ENCODE assay signal across 8 cellular contexts in genomic region chr2:133641497-133641896, GRCh38.
DNase-seq lines count a peak whose midpoint lies in the region; ATAC-seq and TF ChIP-seq lines count a peak whose summit lies in the region.

No MANE protein-coding gene starts in this region.

- 0% methylated on average over 1 of the region's 1 CpG for WGBS in mammary epithelial cell (ENCODE audit: low coverage, missing lambda C conversion rate)

- H3K27ac Mint-ChIP-seq in type B pancreatic cell = peak overlapping the region; percentile 60
- no peak overlapping the region for H3K27ac Mint-ChIP-seq in CD14-positive monocyte

- peak overlapping the region; percentile 89 for H3K4me2 ChIP-seq in mammary epithelial cell (ENCODE audit: insufficient read depth, low read depth, low read length)

- peak overlapping the region; percentile 60 for H3K4me3 Mint-ChIP-seq in type B pancreatic cell
- H3K4me3 Mint-ChIP-seq in CD14-positive monocyte = no peak overlapping the region

- TF ChIP-seq CTCF in mammary epithelial cell (conservative IDR thresholded peaks at IDR 0.05 in 1 of 2, IDR thresholded peaks at IDR 0.05 in 1 of 2; ENCODE audit: extremely low read depth in 1 of 2, insufficient read depth in 1 of 2, low read depth in 1 of 2, low read length in 2 of 2) (peak; percentile 68 to 83), type B pancreatic cell (conservative IDR thresholded peaks at IDR 0.05) (peak; percentile 35), CD14-positive monocyte (IDR thresholded peaks at IDR 0.05) (no peak)

- H3K9me3 ChIP-seq in mammary epithelial cell (replicated peaks; ENCODE audit: insufficient read depth, low read length) = no peaks in the 10 kb centered on the region

- peak; percentile 8 for DNase-seq in NCI-H748 (lab: John Stamatoyannopoulos, UW; ENCODE audit: unreplicated experiment)
- DNase-seq in NCI-H748 treated with DMSO at 0.1 percent for 48 hours (lab: John Stamatoyannopoulos, UW) = no peak
- peak; percentile 99 for DNase-seq in mammary epithelial cell
- DNase-seq in iris pigment epithelial cell (ENCODE audit: low read depth) = peak; percentile 49
- no peak for DNase-seq in type B pancreatic cell (ENCODE audit: extremely low spot score, unreplicated experiment)
- no peak for DNase-seq in CD14-positive monocyte (ENCODE audit: low spot score)

- H3K4me1 Mint-ChIP-seq in type B pancreatic cell (ENCODE audit: unreplicated experiment) (peaks cover 9% of the 10 kb centered on the region), CD14-positive monocyte (no peaks in the 10 kb centered on the region)

- dilution Hi-C loops in mammary epithelial cell (cut with HindIII; ENCODE audit: low sequenced_read_pairs) = no loop called here

- H3K27me3 Mint-ChIP-seq in type B pancreatic cell = peaks cover 5% of the 10 kb centered on the region
- H3K27me3 Mint-ChIP-seq in CD14-positive monocyte (ENCODE audit: low read depth in 3 of 3) = peaks cover 0 to 2% (median 2%) of the 10 kb centered on the region in 3 donors

- no peaks in the 10 kb centered on the region for H3K36me3 ChIP-seq in mammary epithelial cell (ENCODE audit: insufficient read depth, low read length)

- H3K9me3 Mint-ChIP-seq in type B pancreatic cell = peaks cover 3% of the 10 kb centered on the region
- peaks cover 0 to 3% (median 0%) of the 10 kb centered on the region in 7 donors for H3K9me3 Mint-ChIP-seq in CD14-positive monocyte

- H3K79me2 ChIP-seq in mammary epithelial cell (ENCODE audit: insufficient read depth, low read length) = peaks cover 38% of the 10 kb centered on the region

- no peak for ATAC-seq in activated CD4-positive, CD25-positive, alpha-beta regulatory T cell treated with anti-CD3 and anti-CD28 coated beads, Interleukin-2, amount 50 U/mL, for 24 hours
- ATAC-seq in GM19351 (IDR thresholded peaks at IDR 0.05; ENCODE audit: unreplicated experiment) = no peak

- CTCF ChIA-PET in mammary epithelial cell (lab: Charles Lee; ENCODE audit: low non-redundant PET) = interaction anchor here (0.5 to 0.7 kb wide), 4 partner anchors 15 to 470 kb away, joined by 3 to 5 read pairs (median 4); no protein-coding TSS in a partner anchor

- no TSS peak for BruUV-seq in mammary epithelial cell (replicated peaks; lab: Mats Ljungman, UMichigan)

- H3K27ac ChIP-seq in mammary epithelial cell (ENCODE audit: insufficient read depth, low read depth, low read length) = peak overlapping the region; percentile 59

- peak overlapping the region; percentile 65 for H3K9ac ChIP-seq in mammary epithelial cell (ENCODE audit: insufficient read depth, low read length)

- peak overlapping the region; percentile 41 to 50 (median 44) for H3K4me3 ChIP-seq in mammary epithelial cell (replicated peaks in 1 of 3; ENCODE audit: insufficient read depth in 1 of 3, low read depth in 2 of 3, low read length in 3 of 3)

- peaks cover 26% of the 10 kb centered on the region for H3K4me1 ChIP-seq in mammary epithelial cell (ENCODE audit: insufficient read depth, low read length)

- no peaks in the 10 kb centered on the region for H4K20me1 ChIP-seq in mammary epithelial cell (ENCODE audit: insufficient read depth, low read length)

- in situ Hi-C loops in mammary epithelial cell (cut with MboI; ENCODE audit: low sequenced_read_pairs in 2 of 2) = loop anchor here in 1 of 2 donors (10.0 kb wide), 1 partner anchor 77 kb away; the partner anchor contains the start of gene NCKAP5

- intact Hi-C loops in mammary epithelial cell (cut with micrococcal nuclease) = loop anchor here (1.0 to 10.0 kb wide), 10 partner anchors 55 to 1094 kb away; no protein-coding TSS in a partner anchor
- intact Hi-C loops in CD14-positive monocyte (cut with micrococcal nuclease) = no loop called here

- H2AFZ ChIP-seq in mammary epithelial cell (ENCODE audit: low read depth, low read length) = peak overlapping the region; percentile 74

- no peaks in the 10 kb centered on the region for H3K36me3 Mint-ChIP-seq in type B pancreatic cell
- H3K36me3 Mint-ChIP-seq in CD14-positive monocyte = no peaks in the 10 kb centered on the region

- H3K27me3 ChIP-seq in mammary epithelial cell (ENCODE audit: insufficient read depth, low read length) = no peaks in the 10 kb centered on the region

Comparison
In these comparisons a context has a peak if more than half of its experiments do, and no peak if none do; other contexts are left out.
1. DNase-seq: peak in NCI-H748 (single experiment), mammary epithelial cell (single experiment) and iris pigment epithelial cell (single experiment); none in NCI-H748 treated with DMSO at 0.1 percent for 48 hours (single experiment), type B pancreatic cell (single experiment) and CD14-positive monocyte (single experiment).